ENCODE assay signal across 16 cellular contexts in the genomic region with DNA sequence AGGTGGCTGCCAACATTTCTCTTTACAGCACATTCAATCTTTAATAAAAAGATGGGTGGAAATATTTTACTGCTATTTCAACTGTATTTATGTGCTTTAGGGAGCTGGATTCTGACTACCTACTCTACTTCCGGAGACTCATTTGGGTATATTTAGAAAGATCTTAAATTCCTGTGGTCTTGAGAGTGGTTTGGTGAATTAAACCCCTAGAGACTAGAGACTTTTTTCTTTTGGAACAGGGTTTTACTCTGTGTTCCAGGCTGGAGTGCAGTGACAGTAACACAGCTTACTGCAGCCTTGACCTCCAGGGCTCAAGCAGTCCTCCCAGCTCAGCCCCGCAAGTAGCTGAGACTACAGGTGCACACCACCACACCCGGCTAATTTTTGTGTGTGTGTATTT.
DNase-seq lines count a peak whose midpoint lies in the region; FAIRE-seq and TF ChIP-seq lines count a peak whose summit lies in the region.
"Had no signal": no experiment of that assay in that cellular context is flagged by ENCODE, and none has a peak within 500 bp of the region (broad histone marks: within the 10 kb centered on the region; RNA-seq: fewer than 3 reads in every experiment).

No MANE protein-coding gene starts in this region.

- no peaks in the 10 kb centered on the region for H3K36me3 ChIP-seq in SK-N-MC (ENCODE audit: insufficient read depth, low read length)
- no peaks in the 10 kb centered on the region for H3K36me3 ChIP-seq in colonic mucosa
- H3K36me3 ChIP-seq: heart right ventricle, neutrophil, transverse colon had no signal

- intact Hi-C loops in colonic mucosa (cut with DNase I) = no loop called here

- H3K27me3 ChIP-seq in colonic mucosa = no peaks in the 10 kb centered on the region
- H3K27me3 ChIP-seq: heart right ventricle, neutrophil, transverse colon had no signal

- H3K9ac ChIP-seq in SK-N-MC (ENCODE audit: insufficient read length) (no peak overlapping the region), colonic mucosa (ENCODE audit: low read depth in 2 of 2, low read length in 2 of 2) (no peak overlapping the region)

- FAIRE-seq in urothelium cell line (lab: Jason Lieb, UNC) = no peak

- TF ChIP-seq CTCF in fibroblast of mammary gland (conservative IDR thresholded peaks at IDR 0.05; ENCODE audit: control insufficient read depth, insufficient read depth, low read depth, low read length) (no peak), colonic mucosa (IDR thresholded peaks at IDR 0.05) (no peak)

- H3K4me1 ChIP-seq in colonic mucosa = no peaks in the 10 kb centered on the region

- H3K4me3 ChIP-seq in SK-N-MC (peak overlapping the region; percentile 40; the same call in 1 of the 2 replicates), fibroblast of mammary gland (ENCODE audit: control insufficient read depth, low read depth, low read length) (no peak overlapping the region), colonic mucosa (no peak overlapping the region)
- H3K4me3 ChIP-seq: heart right ventricle, transverse colon had no signal

- DNase-seq in EL = peak; percentile 43
- peak; percentile 42 for DNase-seq in SK-N-MC (ENCODE audit: low read depth, low spot score)
- peak; percentile 41 for DNase-seq in fibroblast of mammary gland (ENCODE audit: low read depth)
- DNase-seq in urothelium cell line (ENCODE audit: low spot score) = peak; percentile 46
- DNase-seq in colonic mucosa = no peak
- no peak for DNase-seq in activated naive CD4-positive, alpha-beta T cell treated with Interleukin-2 at 50 U/mL for 16 hours
- DNase-seq in NCI-H69 (lab: John Stamatoyannopoulos, UW) = no peak
- DNase-seq: activated naive CD4-positive, alpha-beta T cell; activated T-cell treated with anti-CD3 and anti-CD28 coated beads for 4 hours; heart right ventricle; NCI-H2081 treated with DMSO at 0.1 percent for 48 hours; retina; Right ventricle myocardium superior; transverse colon had no signal

- no peaks in the 10 kb centered on the region for H3K9me3 ChIP-seq in SK-N-MC (ENCODE audit: low read depth, low read length)
- H3K9me3 ChIP-seq in colonic mucosa = no peaks in the 10 kb centered on the region
- H3K9me3 ChIP-seq: neutrophil had no signal

- H3K27ac ChIP-seq in SK-N-MC (peak overlapping the region; percentile 90), colonic mucosa (no peak overlapping the region)
- H3K27ac ChIP-seq: C4-2B, neutrophil, transverse colon had no signal

Comparison
In these comparisons a context has a peak if more than half of its experiments do, and no peak if none do; other contexts are left out.
1. DNase-seq: peak in EL (single experiment), SK-N-MC (single experiment), fibroblast of mammary gland (single experiment) and urothelium cell line (single experiment); none in colonic mucosa (single experiment), activated naive CD4-positive, alpha-beta T cell treated with Interleukin-2 at 50 U/mL for 16 hours (single experiment) and NCI-H69 (single experiment).